In the genomic region with DNA sequence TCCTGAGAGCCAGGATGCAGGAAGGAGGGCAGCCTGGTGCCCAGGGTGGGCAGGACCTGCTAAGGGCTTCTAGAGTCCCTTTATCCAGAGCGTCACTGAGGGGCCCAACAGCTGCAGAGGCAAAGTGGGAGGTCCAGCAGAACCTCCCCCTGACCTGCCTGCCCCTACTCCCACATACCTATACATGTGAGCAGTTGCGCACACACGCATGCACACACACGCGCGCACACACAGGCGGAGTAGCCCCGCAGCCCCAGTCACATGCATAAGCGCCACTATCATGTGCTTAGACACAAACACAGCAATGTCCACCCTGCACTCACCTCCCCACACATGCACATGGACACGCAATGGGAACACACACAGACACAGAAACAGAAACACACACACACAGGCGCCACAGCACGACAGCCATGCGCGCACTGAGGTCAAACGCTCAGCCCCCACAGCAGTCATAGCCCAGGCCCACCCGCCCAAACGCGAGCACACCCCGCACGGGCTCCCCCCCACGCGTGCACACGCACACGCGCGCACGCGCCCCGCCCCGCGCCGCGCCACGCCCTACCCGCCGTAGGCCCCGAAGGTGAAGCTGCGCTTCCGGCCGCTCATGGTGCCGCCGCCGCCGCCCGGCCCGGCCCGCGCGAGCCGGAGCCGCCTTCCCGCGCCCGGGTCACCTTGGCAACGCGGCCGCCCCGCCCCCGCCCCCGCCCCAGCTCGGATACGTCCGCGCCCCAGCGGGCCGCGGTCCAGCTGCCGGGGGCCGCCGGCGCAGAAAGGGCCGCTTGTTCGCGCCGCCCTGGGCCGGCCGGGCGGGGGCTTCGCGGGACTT, we compare ENCODE assay signal across 8 cellular contexts.
A peak's percentile ranks its signal among the peaks of the same experiment; 100 is the strongest.
DNase-seq lines count a peak whose midpoint lies in the region; ATAC-seq and TF ChIP-seq lines count a peak whose summit lies in the region.

No MANE protein-coding gene starts in this region.

- H3K27me3 ChIP-seq in parathyroid adenoma (ENCODE audit: control insufficient read depth, insufficient read depth, low read length) = no peaks in the 10 kb centered on the region

- H3K27ac ChIP-seq in parathyroid adenoma = peak overlapping the region; percentile 74

- H3K79me2 ChIP-seq in parathyroid adenoma = no peaks in the 10 kb centered on the region

- H3K9ac ChIP-seq in parathyroid adenoma = no peak overlapping the region

- no peak for ATAC-seq in HG03175 (IDR thresholded peaks at IDR 0.05; ENCODE audit: unreplicated experiment)
- no peak for ATAC-seq in GM19463 (IDR thresholded peaks at IDR 0.05; ENCODE audit: unreplicated experiment)
- ATAC-seq in GM21717 (IDR thresholded peaks at IDR 0.05; ENCODE audit: unreplicated experiment) = no peak

- H3K4me2 ChIP-seq in parathyroid adenoma (ENCODE audit: low read length) = peak overlapping the region; percentile 87

- DNase-seq in DMS53 (lab: John Stamatoyannopoulos, UW) = peak; percentile 87
- DNase-seq in NCI-H2171 (lab: John Stamatoyannopoulos, UW) = peak; percentile 28
- DNase-seq in activated T-helper 9 cell treated with anti-CD3 and anti-CD28 coated beads, Interleukin-2, amount 50 U/mL, for 16 hours (ENCODE audit: low read depth) = peak; percentile 13
- peak; percentile 35 for DNase-seq in germinal center (ENCODE audit: low spot score)

- peak overlapping the region; percentile 54 for H3K4me3 ChIP-seq in parathyroid adenoma (ENCODE audit: low read depth, low read length)

- no peak for TF ChIP-seq CTCF in parathyroid adenoma (IDR thresholded peaks at IDR 0.05)

- no peaks in the 10 kb centered on the region for H3K9me3 ChIP-seq in parathyroid adenoma (ENCODE audit: control insufficient read depth, low read length)

- no peaks in the 10 kb centered on the region for H3K36me3 ChIP-seq in parathyroid adenoma (ENCODE audit: control insufficient read depth, insufficient read depth, low read length)

- peak overlapping the region; percentile 28 for H2AFZ ChIP-seq in parathyroid adenoma

- peaks cover 14% of the 10 kb centered on the region for H3K4me1 ChIP-seq in parathyroid adenoma

Comparison
In these comparisons a context has a peak if more than half of its experiments do, and no peak if none do; other contexts are left out.
1. DNase-seq: peak in every context shown above with its lines; median percentile 87 in DMS53; 35 in germinal center; 28 in NCI-H2171; 13 in activated T-helper 9 cell treated with anti-CD3 and anti-CD28 coated beads, Interleukin-2, amount 50 U/mL, for 16 hours.